In genomic region chr1:22447581-22448215, GRCh38 we compare ENCODE assay signal across 11 cellular contexts. TPM values are rescaled to one million over a fixed set of nuclear protein-coding genes. Genes with fewer than 3 reads are reported as not detected.
DNase-seq lines count a peak whose midpoint lies in the region; ATAC-seq and TF ChIP-seq lines count a peak whose summit lies in the region.
"Had no signal": no experiment of that assay in that cellular context is flagged by ENCODE, and none has a peak within 500 bp of the region (broad histone marks: within the 10 kb centered on the region; RNA-seq: fewer than 3 reads in every experiment).

No MANE protein-coding gene starts in this region.

- H3K4me3 ChIP-seq in ascending aorta: no peak overlapping the region
- H3K4me3 ChIP-seq in stomach smooth muscle (ENCODE audit: low read length in 2 of 2): peak overlapping the region in 1 of 2 donors; percentile 40

- H3K9me3 Mint-ChIP-seq in HFFc6: no peaks in the 10 kb centered on the region

- H3K4me1 ChIP-seq in ascending aorta (peaks cover 0 to 2% of the 10 kb centered on the region in 2 donors), stomach smooth muscle (ENCODE audit: control insufficient read depth, insufficient read depth, low read length) (peaks cover 15% of the 10 kb centered on the region)

- no peak overlapping the region for H3K9ac ChIP-seq in stomach smooth muscle (ENCODE audit: low read length in 2 of 2)

- H3K27ac ChIP-seq in ascending aorta (peak overlapping the region; percentile 63 to 72), stomach smooth muscle (ENCODE audit: low read length) (peak overlapping the region; percentile 41)

- H3K36me3 ChIP-seq in ascending aorta (no peaks in the 10 kb centered on the region), stomach smooth muscle (ENCODE audit: control insufficient read depth in 2 of 2, insufficient read depth in 2 of 2, low read length in 2 of 2) (no peaks in the 10 kb centered on the region)

- intact Hi-C loops in ascending aorta (cut with DNase I): no loop called here
- intact Hi-C loops in left ventricle myocardium superior (cut with micrococcal nuclease): no loop called here

- peaks cover 46% of the 10 kb centered on the region for H3K4me1 Mint-ChIP-seq in HFFc6 (ENCODE audit: low read depth)

- peak overlapping the region; percentile 64 for H3K4me3 Mint-ChIP-seq in HFFc6
- H3K4me3 Mint-ChIP-seq: central memory CD8-positive, alpha-beta T cell had no signal

- DNase-seq in HFFc6: peak; percentile 88
- DNase-seq in ascending aorta (ENCODE audit: low spot score in 2 of 2): peak in 1 of 2 donors; percentile 68
- DNase-seq in left ventricle myocardium superior: no peak
- no peak for DNase-seq in germinal center (ENCODE audit: low spot score)
- no peak for DNase-seq in NAMALWA (ENCODE audit: low spot score)
- DNase-seq: stimulated activated CD4-positive, alpha-beta T cell treated with anti-CD3 and anti-CD28 coated beads, Interleukin-4, amount 100 ng/mL, for 24 hours had no signal

- H3K27me3 ChIP-seq in ascending aorta (no peaks in the 10 kb centered on the region), stomach smooth muscle (ENCODE audit: control insufficient read depth in 1 of 2, insufficient read depth in 2 of 2, low read length in 2 of 2) (no peaks in the 10 kb centered on the region)

- H3K27ac Mint-ChIP-seq in HFFc6: peak overlapping the region; percentile 74

- H3K9me3 ChIP-seq in ascending aorta (no peaks in the 10 kb centered on the region), stomach smooth muscle (ENCODE audit: control insufficient read depth in 2 of 2, low read length in 2 of 2) (no peaks in the 10 kb centered on the region)

- H3K36me3 Mint-ChIP-seq in HFFc6 (ENCODE audit: low read depth): peaks cover 7% of the 10 kb centered on the region

- TF ChIP-seq CTCF in HFFc6 (IDR thresholded peaks at IDR 0.05) (no peak), ascending aorta (IDR thresholded peaks at IDR 0.05) (no peak)

- ATAC-seq in left ventricle myocardium superior (peak; percentile 23), GM18867 (IDR thresholded peaks at IDR 0.05; ENCODE audit: unreplicated experiment) (no peak), HG03457 (IDR thresholded peaks at IDR 0.05; ENCODE audit: unreplicated experiment) (no peak)
- ATAC-seq: left lobe of liver had no signal

- no peaks in the 10 kb centered on the region for H3K27me3 Mint-ChIP-seq in HFFc6 (ENCODE audit: insufficient read depth)

RNA-seq across cellular contexts. Expression of gene ZBTB40, which starts 4.0 kb away (rescaled TPM):
- 10 to 100 TPM in 4 of 6 experiments, 1 to 10 TPM in 2; 8.8 to 12.2 (median 10.7) TPM for total RNA-seq in HFFc6 (2021; fragmentation: NEBNext Ultra II Directional; extraction: Animal tissue kit (Norgen Biotek cat#: 25700))
- total RNA-seq in ascending aorta: 13.0 TPM
- 18.4 TPM for total RNA-seq in left ventricle myocardium superior
